In the genomic region with DNA sequence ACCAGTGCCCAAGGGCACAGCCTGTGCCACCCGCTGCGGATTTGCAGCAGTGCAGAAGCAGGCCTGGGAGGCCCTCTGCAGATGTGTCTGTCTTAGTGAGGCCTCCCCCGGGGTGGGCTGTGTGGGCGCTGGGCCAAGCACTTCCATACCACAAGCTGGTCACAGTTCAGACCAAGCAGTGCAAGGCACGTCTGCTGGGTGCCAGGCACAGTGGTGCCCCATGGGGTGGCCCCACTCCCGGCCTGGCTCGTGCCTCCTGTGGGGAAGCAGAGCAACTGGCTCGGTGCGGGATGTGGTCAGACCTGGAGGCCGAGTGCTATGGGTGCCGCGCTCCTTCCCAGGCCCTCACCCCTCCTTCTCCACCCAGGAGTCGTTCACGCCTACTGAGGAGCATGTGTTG, we compare ENCODE assay signal across 12 cellular contexts. TPM values are rescaled to one million over a fixed set of nuclear protein-coding genes. Genes with fewer than 3 reads are reported as not detected.
A peak's percentile ranks its signal among the peaks of the same experiment; 100 is the strongest.
DNase-seq lines count a peak whose midpoint lies in the region; ATAC-seq, FAIRE-seq and TF ChIP-seq lines count a peak whose summit lies in the region.
"Not testable (repeated sequence)": the region's sequence is repeated elsewhere in the genome, so short reads cannot be mapped to it uniquely, and the experiment has no call there.
"Had no signal": no experiment of that assay in that cellular context is flagged by ENCODE, and none has a peak within 500 bp of the region (broad histone marks: within the 10 kb centered on the region; RNA-seq: fewer than 3 reads in every experiment).

No MANE protein-coding gene starts in this region.

- POLR2A ChIA-PET in HEK293 (lab: Yijun Ruan, JAX); naive thymus-derived CD4-positive, alpha-beta T cell (lab: Charles Lee): not testable (repeated sequence)

- H3K27me3 ChIP-seq in naive thymus-derived CD4-positive, alpha-beta T cell (ENCODE audit: control insufficient read depth in 2 of 2, insufficient read depth in 2 of 2, low read length in 2 of 2); sigmoid colon: not testable (repeated sequence)

- peaks cover 10% of the 10 kb centered on the region for H3K4me1 Mint-ChIP-seq in activated CD4-positive, alpha-beta T cell treated with anti-CD3 and anti-CD28 coated beads, Interleukin-2, amount 10 ng/mL, durations not matched to agents 24 days and 14 days
- H3K4me1 Mint-ChIP-seq in chondrocyte (ENCODE audit: low read depth): not testable (repeated sequence)
- H3K4me1 Mint-ChIP-seq in naive thymus-derived CD4-positive, alpha-beta T cell: peaks cover 0 to 13% (median 2%) of the 10 kb centered on the region in 7 donors

- not testable (repeated sequence) for DNase-seq in GM12891 (ENCODE audit: insufficient read length, low spot score); activated CD4-positive, alpha-beta T cell treated with anti-CD3 and anti-CD28 coated beads, Interleukin-2, amount 10 ng/mL, durations not matched to agents 24 days and 14 days; naive thymus-derived CD4-positive, alpha-beta T cell
- DNase-seq in NB4 (ENCODE audit: low read depth) (peak; percentile 19), chondrocyte (ENCODE audit: low spot score) (peak; percentile 87), sigmoid colon (peak; percentile 63)

- not testable (repeated sequence) for H3K4me3 Mint-ChIP-seq in activated CD4-positive, alpha-beta T cell treated with anti-CD3 and anti-CD28 coated beads, Interleukin-2, amount 10 ng/mL, durations not matched to agents 24 days and 14 days; chondrocyte (ENCODE audit: unreplicated experiment); naive thymus-derived CD4-positive, alpha-beta T cell

- H3K4me3 ChIP-seq in HEK293 (ENCODE audit: low read depth, low read length); NB4 (ENCODE audit: low read depth, low read length); naive thymus-derived CD4-positive, alpha-beta T cell (ENCODE audit: low read length); sigmoid colon: not testable (repeated sequence)

- intact Hi-C loops in activated CD4-positive, alpha-beta T cell treated with anti-CD3 and anti-CD28 coated beads, Interleukin-2, amount 10 ng/mL, durations not matched to agents 24 days and 14 days (cut with micrococcal nuclease); naive thymus-derived CD4-positive, alpha-beta T cell (cut with micrococcal nuclease); sigmoid colon (cut with DNase I): not testable (repeated sequence)

- peak overlapping the region; percentile 37 for H3K27ac Mint-ChIP-seq in activated CD4-positive, alpha-beta T cell treated with anti-CD3 and anti-CD28 coated beads, Interleukin-2, amount 10 ng/mL, durations not matched to agents 24 days and 14 days
- H3K27ac Mint-ChIP-seq in chondrocyte (ENCODE audit: unreplicated experiment); naive thymus-derived CD4-positive, alpha-beta T cell: not testable (repeated sequence)

- peak; percentile 4 for ATAC-seq in naive thymus-derived CD4-positive, alpha-beta T cell

- TF ChIP-seq EP300 in sigmoid colon (IDR thresholded peaks at IDR 0.05): not testable (repeated sequence)

- H3K27me3 Mint-ChIP-seq in activated CD4-positive, alpha-beta T cell treated with anti-CD3 and anti-CD28 coated beads, Interleukin-2, amount 10 ng/mL, durations not matched to agents 24 days and 14 days; chondrocyte (ENCODE audit: low read depth); naive thymus-derived CD4-positive, alpha-beta T cell: not testable (repeated sequence)

- peak; percentile 90 for FAIRE-seq in GM12891 (lab: Jason Lieb, UNC)

- not testable (repeated sequence) for H3K9me3 Mint-ChIP-seq in activated CD4-positive, alpha-beta T cell treated with anti-CD3 and anti-CD28 coated beads, Interleukin-2, amount 10 ng/mL, durations not matched to agents 24 days and 14 days; chondrocyte (ENCODE audit: low read depth); naive thymus-derived CD4-positive, alpha-beta T cell

- H3K4me1 ChIP-seq in HEK293 (ENCODE audit: control insufficient read depth, insufficient read depth, low read length); naive thymus-derived CD4-positive, alpha-beta T cell (ENCODE audit: control insufficient read depth in 2 of 2, insufficient read depth in 2 of 2, low read length in 2 of 2); sigmoid colon: not testable (repeated sequence)

- H3K9me3 ChIP-seq in HEK293 (ENCODE audit: control insufficient read depth, insufficient read depth, low read depth, low read length); naive thymus-derived CD4-positive, alpha-beta T cell (ENCODE audit: control insufficient read depth in 2 of 3, low read length in 3 of 3); sigmoid colon: not testable (repeated sequence)

- CTCF ChIA-PET in HEK293 (lab: Yijun Ruan, JAX); naive thymus-derived CD4-positive, alpha-beta T cell (lab: Charles Lee): not testable (repeated sequence)

- not testable (repeated sequence) for H3K27ac ChIP-seq in HEK293 (ENCODE audit: extremely low read depth, low read depth, low read length); naive thymus-derived CD4-positive, alpha-beta T cell (ENCODE audit: low read depth, low read length); sigmoid colon

- peaks cover 0 to 80% of the 10 kb centered on the region in 2 experiments; a peak in 2 of 3 replicates for H3K36me3 ChIP-seq in HEK293 (ENCODE audit: control insufficient read depth in 2 of 2, insufficient read depth in 1 of 2, low read length in 2 of 2)
- H3K36me3 ChIP-seq in naive thymus-derived CD4-positive, alpha-beta T cell (ENCODE audit: control insufficient read depth in 2 of 3, insufficient read depth in 3 of 3, low read length in 3 of 3): peaks cover 0 to 63% (median 0%) of the 10 kb centered on the region in 3 experiments
- H3K36me3 ChIP-seq in sigmoid colon: peaks cover 0 to 56% (median 11%) of the 10 kb centered on the region in 4 donors

- TF ChIP-seq POLR2A in GM12891 (IDR thresholded peaks at IDR 0.05; ENCODE audit: low read depth, low read length); NB4 (IDR thresholded peaks at IDR 0.05; ENCODE audit: extremely low read depth, insufficient read length); sigmoid colon (IDR thresholded peaks at IDR 0.05): not testable (repeated sequence)

- H3K36me3 Mint-ChIP-seq in activated CD4-positive, alpha-beta T cell treated with anti-CD3 and anti-CD28 coated beads, Interleukin-2, amount 10 ng/mL, durations not matched to agents 24 days and 14 days (ENCODE audit: low read depth): peaks cover 23% of the 10 kb centered on the region
- not testable (repeated sequence) for H3K36me3 Mint-ChIP-seq in chondrocyte (ENCODE audit: low read depth)
- H3K36me3 Mint-ChIP-seq in naive thymus-derived CD4-positive, alpha-beta T cell: peaks cover 0 to 24% (median 3%) of the 10 kb centered on the region in 5 donors

- TF ChIP-seq CTCF in HEK293 (tag by site-specific recombination; IDR thresholded peaks at IDR 0.05); NB4 (IDR thresholded peaks at IDR 0.05; ENCODE audit: low read depth, low read length); chondrocyte (IDR thresholded peaks at IDR 0.05); sigmoid colon (IDR thresholded peaks at IDR 0.05): not testable (repeated sequence)

- WGBS in sigmoid colon, 2 donors: 83 to 91% methylated on average over 14 of the region's 14 CpGs

TF ChIP-seq in HEK293, 187 proteins besides CTCF, POLR2A, EP300 and RAD21:
- TF ChIP-seq ZIC2 (tag by site-specific recombination; IDR thresholded peaks at IDR 0.05): peak; percentile 43; the same call in 1 of the 2 replicates

RNA-seq across cellular contexts. Expression of a gene that starts 12.5 kb away (rescaled TPM):
- polyA plus RNA-seq in GM12891 (2012; ENCODE audit: low read depth, missing spikeins): 12.6 TPM
- 1.5 and 2.3 TPM in 2 replicates for total RNA-seq in activated CD4-positive, alpha-beta T cell treated with anti-CD3 and anti-CD28 coated beads, Interleukin-2, amount 10 ng/mL, durations not matched to agents 24 days and 14 days
- total RNA-seq in chondrocyte: 2.4 to 3.0 TPM (median 2.4 TPM) in 3 replicates
- 1 to 10 TPM in 1 of 5 experiments, under 1 TPM in 3, not detected in 1; 0.38 to 2.4 (median 0.71) TPM for total RNA-seq in naive thymus-derived CD4-positive, alpha-beta T cell
- not detected for polyA plus RNA-seq in naive thymus-derived CD4-positive, alpha-beta T cell
- total RNA-seq in sigmoid colon: 10 to 100 TPM in 2 of 4 donors, 1 to 10 TPM in 2; 8.2 to 24.4 (median 14.9) TPM
- 1 to 10 TPM; 1.2 to 4.8 (median 3.0) TPM for polyA plus RNA-seq in sigmoid colon

RNA-seq across cellular contexts. Expression of a gene that starts 23.0 kb away (rescaled TPM):
- 207 TPM for polyA plus RNA-seq in GM12891 (2012; ENCODE audit: low read depth, missing spikeins)
- total RNA-seq in activated CD4-positive, alpha-beta T cell treated with anti-CD3 and anti-CD28 coated beads, Interleukin-2, amount 10 ng/mL, durations not matched to agents 24 days and 14 days: 108 and 110 TPM in 2 replicates
- total RNA-seq in chondrocyte (96.5 to 112 TPM (median 109 TPM) in 3 replicates), sigmoid colon (10 to 100 TPM; 72.1 to 93.3 (median 83.2) TPM)
- total RNA-seq in naive thymus-derived CD4-positive, alpha-beta T cell: 100 to 1,000 TPM in 3 of 5 experiments, 10 to 100 TPM in 2; 44.9 to 134 (median 101) TPM
- 100 to 1,000 TPM; 117 to 144 TPM for polyA plus RNA-seq in naive thymus-derived CD4-positive, alpha-beta T cell
- 100 to 1,000 TPM in 1 of 3 donors, 10 to 100 TPM in 2; 69.7 to 166 (median 79.3) TPM for polyA plus RNA-seq in sigmoid colon

RNA-seq across cellular contexts. Expression of a gene that starts 39.3 kb away (rescaled TPM):
- 0.05 TPM for polyA plus RNA-seq in GM12891 (2012; ENCODE audit: low read depth, missing spikeins)
- not detected in 2 replicates for total RNA-seq in activated CD4-positive, alpha-beta T cell treated with anti-CD3 and anti-CD28 coated beads, Interleukin-2, amount 10 ng/mL, durations not matched to agents 24 days and 14 days
- total RNA-seq in chondrocyte: not detected in 3 replicates
- total RNA-seq in naive thymus-derived CD4-positive, alpha-beta T cell: not detected
- not detected for polyA plus RNA-seq in naive thymus-derived CD4-positive, alpha-beta T cell
- total RNA-seq in sigmoid colon: not detected
- polyA plus RNA-seq in sigmoid colon: under 1 TPM in 2 of 3 donors, not detected in 1; 0.54 to 0.60 TPM
- total RNA-seq: A673; CD4-positive, CD25-positive, alpha-beta regulatory T cell; H4; OCI-LY7; T-helper 1 cell treated with Interleukin-12 subunit alpha and Interleukin-12 subunit beta and Interleukin-4 antibody, amounts not matched to agents 30 ng/mL and 1 ng/mL, for 36 hours had no signal
- polyA plus RNA-seq: CD4-positive, CD25-positive, alpha-beta regulatory T cell had no signal
